In the genomic region with DNA sequence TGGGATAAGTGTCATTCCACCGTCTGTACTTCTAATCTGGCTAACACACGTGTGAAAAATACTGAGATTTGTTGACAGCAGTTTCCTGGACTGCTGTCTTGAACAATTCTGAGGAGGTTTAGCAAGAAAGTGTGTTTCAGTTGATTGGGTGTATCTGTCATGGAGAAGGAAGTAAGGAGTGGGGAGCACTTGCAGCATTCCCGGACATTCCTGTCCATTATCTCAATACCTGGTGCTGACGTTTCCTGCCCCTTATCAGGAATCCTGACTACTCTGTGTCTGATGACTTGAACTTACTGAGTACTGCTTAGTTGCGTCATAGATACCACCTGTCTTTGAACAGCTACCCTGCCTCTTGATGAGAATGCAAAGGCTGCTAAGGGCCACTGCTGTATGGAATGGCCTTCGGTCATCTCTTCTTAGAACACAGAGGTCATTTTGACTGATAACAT, we compare ENCODE assay signal across 1 cellular context.
TF ChIP-seq lines count a peak whose summit lies in the region.

No MANE protein-coding gene starts in this region.

TF ChIP-seq in K562, 482 proteins besides CTCF, POLR2A, EP300 and RAD21 (continues in another document):
- TF ChIP-seq, protein P1, sequence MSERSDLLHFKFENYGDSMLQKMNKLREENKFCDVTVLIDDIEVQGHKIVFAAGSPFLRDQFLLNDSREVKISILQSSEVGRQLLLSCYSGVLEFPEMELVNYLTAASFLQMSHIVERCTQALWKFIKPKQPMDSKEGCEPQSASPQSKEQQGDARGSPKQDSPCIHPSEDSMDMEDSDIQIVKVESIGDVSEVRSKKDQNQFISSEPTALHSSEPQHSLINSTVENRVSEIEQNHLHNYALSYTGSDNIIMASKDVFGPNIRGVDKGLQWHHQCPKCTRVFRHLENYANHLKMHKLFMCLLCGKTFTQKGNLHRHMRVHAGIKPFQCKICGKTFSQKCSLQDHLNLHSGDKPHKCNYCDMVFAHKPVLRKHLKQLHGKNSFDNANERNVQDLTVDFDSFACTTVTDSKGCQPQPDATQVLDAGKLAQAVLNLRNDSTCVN (CRISPR knock-in tag; IDR thresholded peaks at IDR 0.05) = no peak
- no peak for TF ChIP-seq PRPF4 (IDR thresholded peaks at IDR 0.05; ENCODE audit: insufficient read depth, low read depth, low read length, poor library complexity, severe bottlenecking)
- TF ChIP-seq CEBPB (tag; IDR thresholded peaks at IDR 0.05) = peak; percentile 84
- no peak for TF ChIP-seq SUPT5H (IDR thresholded peaks at IDR 0.05)
- TF ChIP-seq FOXA1 (IDR thresholded peaks at IDR 0.05; ENCODE audit: borderline replicate concordance) = no peak
- TF ChIP-seq, protein P2, sequence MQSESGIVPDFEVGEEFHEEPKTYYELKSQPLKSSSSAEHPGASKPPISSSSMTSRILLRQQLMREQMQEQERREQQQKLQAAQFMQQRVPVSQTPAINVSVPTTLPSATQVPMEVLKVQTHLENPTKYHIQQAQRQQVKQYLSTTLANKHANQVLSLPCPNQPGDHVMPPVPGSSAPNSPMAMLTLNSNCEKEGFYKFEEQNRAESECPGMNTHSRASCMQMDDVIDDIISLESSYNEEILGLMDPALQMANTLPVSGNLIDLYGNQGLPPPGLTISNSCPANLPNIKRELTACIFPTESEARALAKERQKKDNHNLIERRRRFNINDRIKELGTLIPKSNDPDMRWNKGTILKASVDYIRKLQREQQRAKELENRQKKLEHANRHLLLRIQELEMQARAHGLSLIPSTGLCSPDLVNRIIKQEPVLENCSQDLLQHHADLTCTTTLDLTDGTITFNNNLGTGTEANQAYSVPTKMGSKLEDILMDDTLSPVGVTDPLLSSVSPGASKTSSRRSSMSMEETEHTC (IDR thresholded peaks at IDR 0.05) = no peak
- no peak for TF ChIP-seq HLTF (IDR thresholded peaks at IDR 0.05)
- no peak for TF ChIP-seq MTF1 (CRISPR knock-in tag; IDR thresholded peaks at IDR 0.05; ENCODE audit: borderline replicate concordance)
- 0 out of 2 replicates have a peak, but pooled peaks have one; percentile 16 for TF ChIP-seq CBFA2T2 (conservative IDR thresholded peaks at IDR 0.05)
- TF ChIP-seq, protein P3, sequence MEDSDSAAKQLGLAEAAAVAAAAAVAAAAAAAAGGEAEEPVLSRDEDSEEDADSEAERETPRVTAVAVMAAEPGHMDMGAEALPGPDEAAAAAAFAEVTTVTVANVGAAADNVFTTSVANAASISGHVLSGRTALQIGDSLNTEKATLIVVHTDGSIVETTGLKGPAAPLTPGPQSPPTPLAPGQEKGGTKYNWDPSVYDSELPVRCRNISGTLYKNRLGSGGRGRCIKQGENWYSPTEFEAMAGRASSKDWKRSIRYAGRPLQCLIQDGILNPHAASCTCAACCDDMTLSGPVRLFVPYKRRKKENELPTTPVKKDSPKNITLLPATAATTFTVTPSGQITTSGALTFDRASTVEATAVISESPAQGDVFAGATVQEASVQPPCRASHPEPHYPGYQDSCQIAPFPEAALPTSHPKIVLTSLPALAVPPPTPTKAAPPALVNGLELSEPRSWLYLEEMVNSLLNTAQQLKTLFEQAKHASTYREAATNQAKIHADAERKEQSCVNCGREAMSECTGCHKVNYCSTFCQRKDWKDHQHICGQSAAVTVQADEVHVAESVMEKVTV (CRISPR knock-in tag; IDR thresholded peaks at IDR 0.05) = no peak
- TF ChIP-seq PTRF (tag; IDR thresholded peaks at IDR 0.05) = no peak
- no peak for TF ChIP-seq LEF1 (IDR thresholded peaks at IDR 0.05)
- no peak for TF ChIP-seq C11orf30 (IDR thresholded peaks at IDR 0.05; ENCODE audit: low read depth)
- no peak for TF ChIP-seq NR1H2 (CRISPR knock-in tag; IDR thresholded peaks at IDR 0.05)
- TF ChIP-seq TEAD4 (IDR thresholded peaks at IDR 0.05; ENCODE audit: low read length) = peak; percentile 36; the same call in 1 of the 2 replicates
- no peak for TF ChIP-seq TEAD4 (CRISPR knock-in tag; IDR thresholded peaks at IDR 0.05; ENCODE audit: borderline replicate concordance)
- TF ChIP-seq SMARCB1 (IDR thresholded peaks at IDR 0.05; ENCODE audit: insufficient read length, low read depth) = no peak
- no peak for TF ChIP-seq ZC3H4 (CRISPR knock-in tag; IDR thresholded peaks at IDR 0.05; ENCODE audit: borderline replicate concordance)
- TF ChIP-seq, protein P4, sequence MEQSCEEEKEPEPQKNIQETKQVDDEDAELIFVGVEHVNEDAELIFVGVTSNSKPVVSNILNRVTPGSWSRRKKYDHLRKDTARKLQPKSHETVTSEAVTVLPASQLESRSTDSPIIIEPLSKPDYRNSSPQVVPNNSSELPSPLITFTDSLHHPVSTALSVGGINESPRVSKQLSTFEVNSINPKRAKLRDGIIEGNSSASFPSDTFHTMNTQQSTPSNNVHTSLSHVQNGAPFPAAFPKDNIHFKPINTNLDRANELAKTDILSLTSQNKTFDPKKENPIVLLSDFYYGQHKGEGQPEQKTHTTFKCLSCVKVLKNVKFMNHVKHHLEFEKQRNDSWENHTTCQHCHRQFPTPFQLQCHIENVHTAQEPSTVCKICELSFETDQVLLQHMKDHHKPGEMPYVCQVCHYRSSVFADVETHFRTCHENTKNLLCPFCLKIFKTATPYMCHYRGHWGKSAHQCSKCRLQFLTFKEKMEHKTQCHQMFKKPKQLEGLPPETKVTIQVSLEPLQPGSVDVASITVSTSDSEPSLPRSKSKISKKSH (CRISPR knock-in tag; IDR thresholded peaks at IDR 0.05) = no peak
- TF ChIP-seq SOX6 (IDR thresholded peaks at IDR 0.05) = no peak; the same call in 1 of the 2 replicates
- TF ChIP-seq ARID1B (IDR thresholded peaks at IDR 0.05) = peak; percentile 59
- TF ChIP-seq, protein P5, sequence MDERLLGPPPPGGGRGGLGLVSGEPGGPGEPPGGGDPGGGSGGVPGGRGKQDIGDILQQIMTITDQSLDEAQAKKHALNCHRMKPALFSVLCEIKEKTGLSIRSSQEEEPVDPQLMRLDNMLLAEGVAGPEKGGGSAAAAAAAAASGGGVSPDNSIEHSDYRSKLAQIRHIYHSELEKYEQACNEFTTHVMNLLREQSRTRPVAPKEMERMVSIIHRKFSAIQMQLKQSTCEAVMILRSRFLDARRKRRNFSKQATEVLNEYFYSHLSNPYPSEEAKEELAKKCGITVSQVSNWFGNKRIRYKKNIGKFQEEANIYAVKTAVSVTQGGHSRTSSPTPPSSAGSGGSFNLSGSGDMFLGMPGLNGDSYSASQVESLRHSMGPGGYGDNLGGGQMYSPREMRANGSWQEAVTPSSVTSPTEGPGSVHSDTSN (CRISPR knock-in tag; IDR thresholded peaks at IDR 0.05; ENCODE audit: low read depth) = no peak
- TF ChIP-seq, protein P5 (tag; conservative IDR thresholded peaks at IDR 0.05; ENCODE audit: low read depth) = no peak
- peak; percentile 49; the same call in 1 of the 2 replicates for TF ChIP-seq ZNF263 (CRISPR knock-in tag; IDR thresholded peaks at IDR 0.05; ENCODE audit: borderline replicate concordance)
- TF ChIP-seq POLR3G (IDR thresholded peaks at IDR 0.05; ENCODE audit: extremely low read depth, insufficient read length, insufficient replicate concordance) = no peak
- TF ChIP-seq, protein P6, sequence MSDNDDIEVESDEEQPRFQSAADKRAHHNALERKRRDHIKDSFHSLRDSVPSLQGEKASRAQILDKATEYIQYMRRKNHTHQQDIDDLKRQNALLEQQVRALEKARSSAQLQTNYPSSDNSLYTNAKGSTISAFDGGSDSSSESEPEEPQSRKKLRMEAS (CRISPR knock-in tag; IDR thresholded peaks at IDR 0.05) = no peak
- TF ChIP-seq, protein P7, sequence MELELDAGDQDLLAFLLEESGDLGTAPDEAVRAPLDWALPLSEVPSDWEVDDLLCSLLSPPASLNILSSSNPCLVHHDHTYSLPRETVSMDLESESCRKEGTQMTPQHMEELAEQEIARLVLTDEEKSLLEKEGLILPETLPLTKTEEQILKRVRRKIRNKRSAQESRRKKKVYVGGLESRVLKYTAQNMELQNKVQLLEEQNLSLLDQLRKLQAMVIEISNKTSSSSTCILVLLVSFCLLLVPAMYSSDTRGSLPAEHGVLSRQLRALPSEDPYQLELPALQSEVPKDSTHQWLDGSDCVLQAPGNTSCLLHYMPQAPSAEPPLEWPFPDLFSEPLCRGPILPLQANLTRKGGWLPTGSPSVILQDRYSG (tag; conservative IDR thresholded peaks at IDR 0.05; ENCODE audit: low read depth) = no peak
- TF ChIP-seq IRF2 (CRISPR knock-in tag; IDR thresholded peaks at IDR 0.05) = no peak
- no peak for TF ChIP-seq MCM2 (IDR thresholded peaks at IDR 0.05; ENCODE audit: low read depth)
- no peak for TF ChIP-seq SAFB (IDR thresholded peaks at IDR 0.05; ENCODE audit: borderline replicate concordance, low read depth, low read length)
- TF ChIP-seq MEF2D (tag; conservative IDR thresholded peaks at IDR 0.05; ENCODE audit: low read depth) = no peak
- TF ChIP-seq CBX3 (IDR thresholded peaks at IDR 0.05; ENCODE audit: borderline replicate concordance in 1 of 2, low read length in 2 of 2) = no peak
- no peak for TF ChIP-seq DNMT1 (IDR thresholded peaks at IDR 0.05)
- TF ChIP-seq, protein P8, sequence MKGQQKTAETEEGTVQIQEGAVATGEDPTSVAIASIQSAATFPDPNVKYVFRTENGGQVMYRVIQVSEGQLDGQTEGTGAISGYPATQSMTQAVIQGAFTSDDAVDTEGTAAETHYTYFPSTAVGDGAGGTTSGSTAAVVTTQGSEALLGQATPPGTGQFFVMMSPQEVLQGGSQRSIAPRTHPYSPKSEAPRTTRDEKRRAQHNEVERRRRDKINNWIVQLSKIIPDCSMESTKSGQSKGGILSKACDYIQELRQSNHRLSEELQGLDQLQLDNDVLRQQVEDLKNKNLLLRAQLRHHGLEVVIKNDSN (CRISPR knock-in tag; IDR thresholded peaks at IDR 0.05) = no peak
- no peak for TF ChIP-seq NFIX (CRISPR knock-in tag; IDR thresholded peaks at IDR 0.05; ENCODE audit: low read depth)
- TF ChIP-seq FOXK1 (CRISPR knock-in tag; IDR thresholded peaks at IDR 0.05; ENCODE audit: borderline replicate concordance) = no peak
- TF ChIP-seq CREB1 (IDR thresholded peaks at IDR 0.05) = no peak
- no peak for TF ChIP-seq CREB1 (CRISPR knock-in tag; IDR thresholded peaks at IDR 0.05)
- no peak for TF ChIP-seq MAFG (tag; conservative IDR thresholded peaks at IDR 0.05)
- TF ChIP-seq PHF20 (IDR thresholded peaks at IDR 0.05; ENCODE audit: partially characterized antibody) = no peak
- TF ChIP-seq RFX7 (CRISPR knock-in tag; IDR thresholded peaks at IDR 0.05) = no peak
- TF ChIP-seq NCOA1 (IDR thresholded peaks at IDR 0.05; ENCODE audit: low read depth) = no peak
- no peak for TF ChIP-seq ZNF436 (CRISPR knock-in tag; IDR thresholded peaks at IDR 0.05)
- no peak for TF ChIP-seq COPS2 (conservative IDR thresholded peaks at IDR 0.05)
- TF ChIP-seq, protein P9, sequence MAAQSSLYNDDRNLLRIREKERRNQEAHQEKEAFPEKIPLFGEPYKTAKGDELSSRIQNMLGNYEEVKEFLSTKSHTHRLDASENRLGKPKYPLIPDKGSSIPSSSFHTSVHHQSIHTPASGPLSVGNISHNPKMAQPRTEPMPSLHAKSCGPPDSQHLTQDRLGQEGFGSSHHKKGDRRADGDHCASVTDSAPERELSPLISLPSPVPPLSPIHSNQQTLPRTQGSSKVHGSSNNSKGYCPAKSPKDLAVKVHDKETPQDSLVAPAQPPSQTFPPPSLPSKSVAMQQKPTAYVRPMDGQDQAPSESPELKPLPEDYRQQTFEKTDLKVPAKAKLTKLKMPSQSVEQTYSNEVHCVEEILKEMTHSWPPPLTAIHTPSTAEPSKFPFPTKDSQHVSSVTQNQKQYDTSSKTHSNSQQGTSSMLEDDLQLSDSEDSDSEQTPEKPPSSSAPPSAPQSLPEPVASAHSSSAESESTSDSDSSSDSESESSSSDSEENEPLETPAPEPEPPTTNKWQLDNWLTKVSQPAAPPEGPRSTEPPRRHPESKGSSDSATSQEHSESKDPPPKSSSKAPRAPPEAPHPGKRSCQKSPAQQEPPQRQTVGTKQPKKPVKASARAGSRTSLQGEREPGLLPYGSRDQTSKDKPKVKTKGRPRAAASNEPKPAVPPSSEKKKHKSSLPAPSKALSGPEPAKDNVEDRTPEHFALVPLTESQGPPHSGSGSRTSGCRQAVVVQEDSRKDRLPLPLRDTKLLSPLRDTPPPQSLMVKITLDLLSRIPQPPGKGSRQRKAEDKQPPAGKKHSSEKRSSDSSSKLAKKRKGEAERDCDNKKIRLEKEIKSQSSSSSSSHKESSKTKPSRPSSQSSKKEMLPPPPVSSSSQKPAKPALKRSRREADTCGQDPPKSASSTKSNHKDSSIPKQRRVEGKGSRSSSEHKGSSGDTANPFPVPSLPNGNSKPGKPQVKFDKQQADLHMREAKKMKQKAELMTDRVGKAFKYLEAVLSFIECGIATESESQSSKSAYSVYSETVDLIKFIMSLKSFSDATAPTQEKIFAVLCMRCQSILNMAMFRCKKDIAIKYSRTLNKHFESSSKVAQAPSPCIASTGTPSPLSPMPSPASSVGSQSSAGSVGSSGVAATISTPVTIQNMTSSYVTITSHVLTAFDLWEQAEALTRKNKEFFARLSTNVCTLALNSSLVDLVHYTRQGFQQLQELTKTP (IDR thresholded peaks at IDR 0.05; ENCODE audit: low read depth in 1 of 2, partially characterized antibody in 2 of 2) = no peak
- TF ChIP-seq, protein P10, sequence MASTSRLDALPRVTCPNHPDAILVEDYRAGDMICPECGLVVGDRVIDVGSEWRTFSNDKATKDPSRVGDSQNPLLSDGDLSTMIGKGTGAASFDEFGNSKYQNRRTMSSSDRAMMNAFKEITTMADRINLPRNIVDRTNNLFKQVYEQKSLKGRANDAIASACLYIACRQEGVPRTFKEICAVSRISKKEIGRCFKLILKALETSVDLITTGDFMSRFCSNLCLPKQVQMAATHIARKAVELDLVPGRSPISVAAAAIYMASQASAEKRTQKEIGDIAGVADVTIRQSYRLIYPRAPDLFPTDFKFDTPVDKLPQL (IDR thresholded peaks at IDR 0.05; ENCODE audit: extremely low read depth, insufficient read length) = no peak
- TF ChIP-seq MEIS2 (IDR thresholded peaks at IDR 0.05; ENCODE audit: partially characterized antibody) = peak; percentile 11
- TF ChIP-seq, protein P11, sequence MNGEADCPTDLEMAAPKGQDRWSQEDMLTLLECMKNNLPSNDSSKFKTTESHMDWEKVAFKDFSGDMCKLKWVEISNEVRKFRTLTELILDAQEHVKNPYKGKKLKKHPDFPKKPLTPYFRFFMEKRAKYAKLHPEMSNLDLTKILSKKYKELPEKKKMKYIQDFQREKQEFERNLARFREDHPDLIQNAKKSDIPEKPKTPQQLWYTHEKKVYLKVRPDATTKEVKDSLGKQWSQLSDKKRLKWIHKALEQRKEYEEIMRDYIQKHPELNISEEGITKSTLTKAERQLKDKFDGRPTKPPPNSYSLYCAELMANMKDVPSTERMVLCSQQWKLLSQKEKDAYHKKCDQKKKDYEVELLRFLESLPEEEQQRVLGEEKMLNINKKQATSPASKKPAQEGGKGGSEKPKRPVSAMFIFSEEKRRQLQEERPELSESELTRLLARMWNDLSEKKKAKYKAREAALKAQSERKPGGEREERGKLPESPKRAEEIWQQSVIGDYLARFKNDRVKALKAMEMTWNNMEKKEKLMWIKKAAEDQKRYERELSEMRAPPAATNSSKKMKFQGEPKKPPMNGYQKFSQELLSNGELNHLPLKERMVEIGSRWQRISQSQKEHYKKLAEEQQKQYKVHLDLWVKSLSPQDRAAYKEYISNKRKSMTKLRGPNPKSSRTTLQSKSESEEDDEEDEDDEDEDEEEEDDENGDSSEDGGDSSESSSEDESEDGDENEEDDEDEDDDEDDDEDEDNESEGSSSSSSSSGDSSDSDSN (IDR thresholded peaks at IDR 0.05; ENCODE audit: borderline replicate concordance in 1 of 2, low read depth in 2 of 2, low read length in 2 of 2) = no peak
